2 cellular contexts compared by ENCODE assay signal in genomic region chr1:218447010-218447689, GRCh38.
TF ChIP-seq lines count a peak whose summit lies in the region.

No MANE protein-coding gene starts in this region.

TF ChIP-seq in A549, 52 proteins besides CTCF, POLR2A, EP300 and RAD21:
- TF ChIP-seq USF2 (IDR thresholded peaks at IDR 0.05) (no peak), JUN (IDR thresholded peaks at IDR 0.05) (no peak), CHD4 (IDR thresholded peaks at IDR 0.05; ENCODE audit: borderline replicate concordance) (no peak), ZNF302 (CRISPR knock-in tag; IDR thresholded peaks at IDR 0.05) (no peak), CEBPB (IDR thresholded peaks at IDR 0.05) (no peak), ATOH8 (CRISPR knock-in tag; IDR thresholded peaks at IDR 0.05; ENCODE audit: low read depth) (no peak), PHF8 (IDR thresholded peaks at IDR 0.05; ENCODE audit: borderline replicate concordance, low read depth) (no peak), SMC3 (IDR thresholded peaks at IDR 0.05) (no peak), CBX8 (IDR thresholded peaks at IDR 0.05) (no peak), HMGXB4 (CRISPR knock-in tag; IDR thresholded peaks at IDR 0.05; ENCODE audit: borderline replicate concordance) (no peak), ZFP36 (IDR thresholded peaks at IDR 0.05; ENCODE audit: borderline replicate concordance, partially characterized antibody) (no peak), POLR2AphosphoS2 (conservative IDR thresholded peaks at IDR 0.05; ENCODE audit: low read length) (no peak), ESRRA (IDR thresholded peaks at IDR 0.05; ENCODE audit: borderline replicate concordance, low read length) (no peak), EHMT2 (IDR thresholded peaks at IDR 0.05; ENCODE audit: low read depth) (no peak)
- TF ChIP-seq, protein P1, sequence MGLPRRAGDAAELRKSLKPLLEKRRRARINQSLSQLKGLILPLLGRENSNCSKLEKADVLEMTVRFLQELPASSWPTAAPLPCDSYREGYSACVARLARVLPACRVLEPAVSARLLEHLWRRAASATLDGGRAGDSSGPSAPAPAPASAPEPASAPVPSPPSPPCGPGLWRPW (IDR thresholded peaks at IDR 0.05), result no peak
- TF ChIP-seq, protein P2, sequence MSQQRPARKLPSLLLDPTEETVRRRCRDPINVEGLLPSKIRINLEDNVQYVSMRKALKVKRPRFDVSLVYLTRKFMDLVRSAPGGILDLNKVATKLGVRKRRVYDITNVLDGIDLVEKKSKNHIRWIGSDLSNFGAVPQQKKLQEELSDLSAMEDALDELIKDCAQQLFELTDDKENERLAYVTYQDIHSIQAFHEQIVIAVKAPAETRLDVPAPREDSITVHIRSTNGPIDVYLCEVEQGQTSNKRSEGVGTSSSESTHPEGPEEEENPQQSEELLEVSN (IDR thresholded peaks at IDR 0.05; ENCODE audit: borderline replicate concordance, low read depth), result no peak
TF ChIP-seq in A549: peak in this region for 0.

TF ChIP-seq in H1, 55 proteins besides CTCF, POLR2A, EP300 and RAD21:
- TF ChIP-seq MAX (IDR thresholded peaks at IDR 0.05), result no peak
